ENCODE assay signal across 11 cellular contexts in the genomic region with DNA sequence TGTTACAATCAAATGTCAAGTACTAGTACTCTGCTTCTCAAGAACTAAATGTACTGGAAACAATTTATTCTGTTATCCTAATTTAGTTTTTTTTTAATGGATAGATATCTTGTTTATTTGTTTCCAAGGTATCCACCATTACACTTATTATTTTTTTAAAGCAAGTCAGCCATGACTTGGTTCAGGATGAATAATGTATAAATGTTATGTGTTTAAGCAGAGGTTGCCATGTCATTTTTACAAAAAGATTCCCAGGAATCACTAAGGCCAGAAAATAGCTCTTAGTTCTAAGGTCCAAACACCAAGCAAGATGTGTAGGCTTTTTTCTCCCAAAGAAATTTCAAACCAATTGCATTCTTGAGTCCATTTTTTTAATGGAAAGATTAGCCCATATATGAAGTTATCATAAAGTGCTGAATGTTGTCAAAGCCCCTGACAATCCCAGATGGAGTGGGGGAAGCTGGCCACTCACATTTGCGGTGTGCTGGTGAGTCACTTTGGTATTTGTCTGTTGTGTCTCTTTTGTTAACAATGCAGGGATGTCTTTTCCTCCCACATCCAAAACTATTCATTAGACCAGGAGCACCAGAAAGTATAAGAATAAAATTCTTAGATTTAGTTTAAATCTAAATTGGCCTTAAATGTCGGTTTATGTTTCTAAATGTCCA.
DNase-seq lines count a peak whose midpoint lies in the region; TF ChIP-seq lines count a peak whose summit lies in the region.
"Had no signal": no experiment of that assay in that cellular context is flagged by ENCODE, and none has a peak within 500 bp of the region (broad histone marks: within the 10 kb centered on the region; RNA-seq: fewer than 3 reads in every experiment).

No MANE protein-coding gene starts in this region.

- H3K9ac ChIP-seq in colonic mucosa (ENCODE audit: low read depth in 2 of 2, low read length in 2 of 2): no peak overlapping the region

- H3K36me3 ChIP-seq in SJSA1 (no peaks in the 10 kb centered on the region), colonic mucosa (no peaks in the 10 kb centered on the region)

- no peak for TF ChIP-seq CTCF in colonic mucosa (IDR thresholded peaks at IDR 0.05)

- H3K27me3 ChIP-seq in SJSA1 (replicated peaks) (no peaks in the 10 kb centered on the region), colonic mucosa (no peaks in the 10 kb centered on the region)

- peak; percentile 87 for DNase-seq in EH (ENCODE audit: low read depth)
- peak; percentile 79 to 90 for DNase-seq in SJSA1 (ENCODE audit: low read depth in 1 of 2, low spot score in 2 of 2)
- DNase-seq in fibroblast of peridontal ligament (ENCODE audit: extremely low read depth): peak; percentile 68
- DNase-seq in skeletal muscle cell (ENCODE audit: low read depth): peak; percentile 73
- DNase-seq in NCI-H2171 treated with DMSO at 0.1 percent for 48 hours (lab: John Stamatoyannopoulos, UW): no peak
- DNase-seq in substantia nigra (lab: John Stamatoyannopoulos, UW): no peak
- DNase-seq in colonic mucosa: no peak
- no peak for DNase-seq in middle frontal gyrus (ENCODE audit: extremely low spot score, low spot score)
- DNase-seq: activated CD8-positive, alpha-beta memory T cell treated with anti-CD3 and anti-CD28 coated beads, Interleukin-2, amount 50 U/mL, for 48 hours; KG1 had no signal

- H3K27ac ChIP-seq in SJSA1 (peak overlapping the region; percentile 80), substantia nigra (ENCODE audit: low read depth, low read length, poor library complexity, severe bottlenecking) (no peak overlapping the region), colonic mucosa (no peak overlapping the region)

- intact Hi-C loops in colonic mucosa (cut with DNase I): no loop called here

- H3K4me1 ChIP-seq in SJSA1 (replicated peaks) (peaks cover 64% of the 10 kb centered on the region), colonic mucosa (peaks cover 3% of the 10 kb centered on the region)

- H3K9me3 ChIP-seq in SJSA1 (replicated peaks) (no peaks in the 10 kb centered on the region), colonic mucosa (no peaks in the 10 kb centered on the region)

- H3K4me3 ChIP-seq in SJSA1 (no peak overlapping the region), skeletal muscle cell (ENCODE audit: low read depth, low read length) (no peak overlapping the region), colonic mucosa (no peak overlapping the region)
- H3K4me3 ChIP-seq: lung had no signal

Comparison
In these comparisons a context has a peak if more than half of its experiments do, and no peak if none do; other contexts are left out.
1. DNase-seq: peak in EH (single experiment), SJSA1 (2 of 2), fibroblast of peridontal ligament (single experiment) and skeletal muscle cell (single experiment); none in NCI-H2171 treated with DMSO at 0.1 percent for 48 hours (single experiment), substantia nigra (0 of 49), colonic mucosa (single experiment) and middle frontal gyrus (single experiment).